In the genomic region with DNA sequence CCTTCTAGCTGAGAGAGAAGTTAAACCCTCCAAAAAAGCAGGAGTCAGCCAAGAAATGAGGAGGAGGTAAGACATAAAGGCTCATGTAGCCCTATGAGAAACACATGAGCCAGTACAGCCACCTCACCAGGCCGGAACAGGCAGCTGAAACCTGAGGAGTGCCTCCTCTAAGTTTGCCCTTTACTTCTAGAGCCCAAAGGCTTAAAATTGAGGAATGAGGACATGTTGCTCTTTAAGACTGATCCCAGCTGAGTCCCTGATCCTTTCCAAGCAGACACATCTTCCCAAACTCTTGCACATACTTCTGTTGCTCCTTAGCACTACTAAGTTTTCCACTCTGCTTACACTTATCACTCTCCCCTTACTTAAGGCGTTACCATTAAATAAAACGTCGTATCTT, we compare ENCODE assay signal across 1 cellular context.
TF ChIP-seq lines count a peak whose summit lies in the region.

No MANE protein-coding gene starts in this region.

TF ChIP-seq in endothelial cell of umbilical vein, 7 proteins besides CTCF, POLR2A, EP300 and RAD21:
- TF ChIP-seq POLR2AphosphoS5 (IDR thresholded peaks at IDR 0.05; ENCODE audit: insufficient read depth, low read depth, low read length) (no peak), GATA2 (IDR thresholded peaks at IDR 0.05; ENCODE audit: insufficient read depth, insufficient read length, low read depth, low read length) (no peak), JUN (IDR thresholded peaks at IDR 0.05; ENCODE audit: borderline replicate concordance, insufficient read depth, insufficient read length, low read depth) (no peak), EZH2 (IDR thresholded peaks at IDR 0.05; ENCODE audit: borderline replicate concordance, low read depth, low read length, severe bottlenecking) (no peak), FOS (IDR thresholded peaks at IDR 0.05; ENCODE audit: borderline replicate concordance, insufficient read depth, low read length) (no peak)
- TF ChIP-seq, protein P1, sequence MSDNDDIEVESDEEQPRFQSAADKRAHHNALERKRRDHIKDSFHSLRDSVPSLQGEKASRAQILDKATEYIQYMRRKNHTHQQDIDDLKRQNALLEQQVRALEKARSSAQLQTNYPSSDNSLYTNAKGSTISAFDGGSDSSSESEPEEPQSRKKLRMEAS (IDR thresholded peaks at IDR 0.05; ENCODE audit: insufficient read depth, insufficient read length): no peak
